ENCODE assay signal across 11 cellular contexts in genomic region chr13:76882431-76882830, GRCh38. TPM values are rescaled to one million over a fixed set of nuclear protein-coding genes. Genes with fewer than 3 reads are reported as not detected.
A peak's percentile ranks its signal among the peaks of the same experiment; 100 is the strongest.
DNase-seq lines count a peak whose midpoint lies in the region; ATAC-seq and TF ChIP-seq lines count a peak whose summit lies in the region.
"Had no signal": no experiment of that assay in that cellular context is flagged by ENCODE, and none has a peak within 500 bp of the region (broad histone marks: within the 10 kb centered on the region; RNA-seq: fewer than 3 reads in every experiment).

No MANE protein-coding gene starts in this region.

- peak overlapping the region; percentile 85 for H3K4me3 ChIP-seq in ACC112 (ENCODE audit: low read depth, low read length)
- peak overlapping the region in 1 of 3 experiments; percentile 51 for H3K4me3 ChIP-seq in mammary epithelial cell (replicated peaks in 1 of 3; ENCODE audit: insufficient read depth in 1 of 3, low read depth in 2 of 3, low read length in 3 of 3)
- H3K4me3 ChIP-seq in lower lobe of right lung, result peak overlapping the region; percentile 80

- no peaks in the 10 kb centered on the region for H4K20me1 ChIP-seq in mammary epithelial cell (ENCODE audit: insufficient read depth, low read length)

- intact Hi-C loops in mammary epithelial cell (cut with micrococcal nuclease), result no loop called here
- intact Hi-C loops in lower lobe of right lung (cut with DNase I), result no loop called here

- no TSS peak for BruUV-seq in mammary epithelial cell (replicated peaks; lab: Mats Ljungman, UMichigan)

- in situ Hi-C loops in mammary epithelial cell (cut with MboI; ENCODE audit: low sequenced_read_pairs in 2 of 2), result loop anchor here in 1 of 2 donors (10.0 kb wide), 1 partner anchor 218 kb away; no protein-coding TSS in a partner anchor

- H3K27ac ChIP-seq in ACC112 (ENCODE audit: low read depth, low read length) (peak overlapping the region; percentile 88), mammary epithelial cell (ENCODE audit: insufficient read depth, low read depth, low read length) (no peak overlapping the region), lower lobe of right lung (peak overlapping the region; percentile 94)

- WGBS in mammary epithelial cell (ENCODE audit: low coverage, missing lambda C conversion rate), result 80% methylated on average over 4 of the region's 4 CpGs

- dilution Hi-C loops in mammary epithelial cell (cut with HindIII; ENCODE audit: low sequenced_read_pairs), result no loop called here

- no peak overlapping the region for H3K9ac ChIP-seq in mammary epithelial cell (ENCODE audit: insufficient read depth, low read length)

- peaks cover 34% of the 10 kb centered on the region for H3K4me1 ChIP-seq in ACC112 (ENCODE audit: control insufficient read depth, insufficient read depth, low read length, unreplicated experiment)
- peaks cover 35% of the 10 kb centered on the region for H3K4me1 ChIP-seq in mammary epithelial cell (ENCODE audit: insufficient read depth, low read length)
- H3K4me1 ChIP-seq in lower lobe of right lung, result peaks cover 40% of the 10 kb centered on the region

- no peak for ATAC-seq in lower lobe of right lung
- no peak for ATAC-seq in HG02852 (IDR thresholded peaks at IDR 0.05; ENCODE audit: unreplicated experiment)

- no peak for TF ChIP-seq CTCF in mammary epithelial cell (conservative IDR thresholded peaks at IDR 0.05 in 1 of 2, IDR thresholded peaks at IDR 0.05 in 1 of 2; ENCODE audit: extremely low read depth in 1 of 2, insufficient read depth in 1 of 2, low read depth in 1 of 2, low read length in 2 of 2)
- no peak for TF ChIP-seq CTCF in lower lobe of right lung (IDR thresholded peaks at IDR 0.05)

- CTCF ChIA-PET in mammary epithelial cell (lab: Charles Lee; ENCODE audit: low non-redundant PET), result no interaction called here

- H3K27me3 ChIP-seq in ACC112 (ENCODE audit: insufficient read depth, low read length), result no peaks in the 10 kb centered on the region
- H3K27me3 ChIP-seq in mammary epithelial cell (ENCODE audit: insufficient read depth, low read length), result no peaks in the 10 kb centered on the region
- no peaks in the 10 kb centered on the region for H3K27me3 ChIP-seq in lower lobe of right lung (ENCODE audit: low read depth)

- H3K9me3 ChIP-seq in mammary epithelial cell (replicated peaks; ENCODE audit: insufficient read depth, low read length) (no peaks in the 10 kb centered on the region), lower lobe of right lung (no peaks in the 10 kb centered on the region)

- H2AFZ ChIP-seq in ACC112 (ENCODE audit: low read length, unreplicated experiment) (peak overlapping the region; percentile 20), mammary epithelial cell (ENCODE audit: low read depth, low read length) (no peak overlapping the region)

- DNase-seq in Kasumi-1 (lab: John Stamatoyannopoulos, UW), result peak; percentile 87 to 93
- DNase-seq in mammary epithelial cell, result no peak
- DNase-seq in lower lobe of right lung, result peak; percentile 54
- no peak for DNase-seq in activated CD8-positive, alpha-beta memory T cell treated with anti-CD3 and anti-CD28 coated beads, Interleukin-2, amount 50 U/mL, for 4 hours
- no peak for DNase-seq in effector CD4-positive, alpha-beta T cell
- no peak for DNase-seq in NCI-H526 treated with DMSO at 0.1 percent for 48 hours (lab: John Stamatoyannopoulos, UW)
- DNase-seq: activated effector memory CD4-positive, alpha-beta T cell treated with anti-CD3 and anti-CD28 coated beads, Interleukin-2, amount 50 U/mL, for 16 hours; CD4-positive, alpha-beta T cell; NCI-H187 treated with DMSO at 0.1 percent for 48 hours had no signal

- no peaks in the 10 kb centered on the region for H3K36me3 ChIP-seq in ACC112 (ENCODE audit: insufficient read depth, low read length)
- no peaks in the 10 kb centered on the region for H3K36me3 ChIP-seq in mammary epithelial cell (ENCODE audit: insufficient read depth, low read length)
- H3K36me3 ChIP-seq in lower lobe of right lung, result no peaks in the 10 kb centered on the region

- peak overlapping the region; percentile 97 for H3K4me2 ChIP-seq in mammary epithelial cell (ENCODE audit: insufficient read depth, low read depth, low read length)

- peaks cover 29% of the 10 kb centered on the region for H3K79me2 ChIP-seq in ACC112 (ENCODE audit: control insufficient read depth, insufficient read depth, low read length, unreplicated experiment)
- peaks cover 53% of the 10 kb centered on the region for H3K79me2 ChIP-seq in mammary epithelial cell (ENCODE audit: insufficient read depth, low read length)

RNA-seq across cellular contexts. Expression of gene KCTD12, which starts 3.8 kb away (rescaled TPM):
- total RNA-seq in mammary epithelial cell (10 to 100 TPM; 57.0 to 80.1 TPM), lower lobe of right lung (162 TPM)
- polyA plus RNA-seq in mammary epithelial cell, result 25.3 TPM
- polyA minus RNA-seq in mammary epithelial cell, result 52.3 TPM

Comparison
In these comparisons a context has a peak if more than half of its experiments do, and no peak if none do; other contexts are left out.
1. DNase-seq: peak in Kasumi-1 (2 of 2) and lower lobe of right lung (single experiment); none in mammary epithelial cell (single experiment), activated CD8-positive, alpha-beta memory T cell treated with anti-CD3 and anti-CD28 coated beads, Interleukin-2, amount 50 U/mL, for 4 hours (single experiment), effector CD4-positive, alpha-beta T cell (single experiment) and NCI-H526 treated with DMSO at 0.1 percent for 48 hours (single experiment).